Comparison of ENCODE assay signal across 8 cellular contexts in genomic region chr9:31799953-31800609, GRCh38.
DNase-seq lines count a peak whose midpoint lies in the region; ATAC-seq and TF ChIP-seq lines count a peak whose summit lies in the region.

No MANE protein-coding gene starts in this region.

- DNase-seq in NCI-H69 (lab: John Stamatoyannopoulos, UW): peak; percentile 94
- peak; percentile 54 to 57 for DNase-seq in dermis microvascular lymphatic vessel endothelial cell (ENCODE audit: low read depth in 2 of 2)
- DNase-seq in retina: peak; percentile 9
- DNase-seq in Calu3: no peak
- no peak for DNase-seq in activated CD4-positive, alpha-beta T cell treated with anti-CD3 and anti-CD28 coated beads, Interleukin-2, amount 10 ng/mL, durations not matched to agents 24 days and 14 days
- no peak for DNase-seq in activated effector memory CD4-positive, alpha-beta T cell treated with anti-CD3 and anti-CD28 coated beads, Interleukin-2, amount 50 U/mL, for 16 hours

- no peaks in the 10 kb centered on the region for H3K4me1 Mint-ChIP-seq in Calu3 (ENCODE audit: low read depth, unreplicated experiment)
- H3K4me1 Mint-ChIP-seq in activated CD4-positive, alpha-beta T cell treated with anti-CD3 and anti-CD28 coated beads, Interleukin-2, amount 10 ng/mL, durations not matched to agents 24 days and 14 days: no peaks in the 10 kb centered on the region

- intact Hi-C loops in Calu3 (cut with micrococcal nuclease; ENCODE audit: unreplicated experiment): loop anchor here (1.0 to 10.0 kb wide), 3 partner anchors 555 to 1968 kb away; no protein-coding TSS in a partner anchor
- intact Hi-C loops in activated CD4-positive, alpha-beta T cell treated with anti-CD3 and anti-CD28 coated beads, Interleukin-2, amount 10 ng/mL, durations not matched to agents 24 days and 14 days (cut with micrococcal nuclease): loop anchor here (2.0 kb wide), 1 partner anchor 679 kb away; no protein-coding TSS in a partner anchor

- BruUV-seq in Calu3 (replicated peaks; lab: Mats Ljungman, UMichigan): no TSS peak

- CTCF ChIA-PET in Calu3 (lab: Charles Lee): no interaction called here

- TF ChIP-seq CTCF in 22Rv1 (IDR thresholded peaks at IDR 0.05) (peak; percentile 81), Calu3 (IDR thresholded peaks at IDR 0.05; ENCODE audit: unreplicated experiment) (no peak)

- H3K4me3 Mint-ChIP-seq in Calu3 (ENCODE audit: low read depth, unreplicated experiment): no peak overlapping the region
- no peak overlapping the region for H3K4me3 Mint-ChIP-seq in activated CD4-positive, alpha-beta T cell treated with anti-CD3 and anti-CD28 coated beads, Interleukin-2, amount 10 ng/mL, durations not matched to agents 24 days and 14 days

- H3K27ac ChIP-seq in 22Rv1: no peak overlapping the region

- ATAC-seq in GM19467 (IDR thresholded peaks at IDR 0.05; ENCODE audit: unreplicated experiment): peak; percentile 53

- H3K36me3 Mint-ChIP-seq in Calu3 (ENCODE audit: insufficient read depth, unreplicated experiment): no peaks in the 10 kb centered on the region
- H3K36me3 Mint-ChIP-seq in activated CD4-positive, alpha-beta T cell treated with anti-CD3 and anti-CD28 coated beads, Interleukin-2, amount 10 ng/mL, durations not matched to agents 24 days and 14 days (ENCODE audit: low read depth): no peaks in the 10 kb centered on the region

- H3K9me3 Mint-ChIP-seq in Calu3 (ENCODE audit: low read depth, unreplicated experiment): no peaks in the 10 kb centered on the region
- H3K9me3 Mint-ChIP-seq in activated CD4-positive, alpha-beta T cell treated with anti-CD3 and anti-CD28 coated beads, Interleukin-2, amount 10 ng/mL, durations not matched to agents 24 days and 14 days: no peaks in the 10 kb centered on the region

- H3K27ac Mint-ChIP-seq in Calu3 (ENCODE audit: unreplicated experiment): no peak overlapping the region
- H3K27ac Mint-ChIP-seq in activated CD4-positive, alpha-beta T cell treated with anti-CD3 and anti-CD28 coated beads, Interleukin-2, amount 10 ng/mL, durations not matched to agents 24 days and 14 days: no peak overlapping the region

- no peaks in the 10 kb centered on the region for H3K27me3 Mint-ChIP-seq in Calu3 (ENCODE audit: unreplicated experiment)
- H3K27me3 Mint-ChIP-seq in activated CD4-positive, alpha-beta T cell treated with anti-CD3 and anti-CD28 coated beads, Interleukin-2, amount 10 ng/mL, durations not matched to agents 24 days and 14 days: no peaks in the 10 kb centered on the region

Comparison
In these comparisons a context has a peak if more than half of its experiments do, and no peak if none do; other contexts are left out.
1. DNase-seq: peak in NCI-H69 (single experiment), dermis microvascular lymphatic vessel endothelial cell (2 of 2) and retina (single experiment); none in Calu3 (single experiment), activated CD4-positive, alpha-beta T cell treated with anti-CD3 and anti-CD28 coated beads, Interleukin-2, amount 10 ng/mL, durations not matched to agents 24 days and 14 days (single experiment) and activated effector memory CD4-positive, alpha-beta T cell treated with anti-CD3 and anti-CD28 coated beads, Interleukin-2, amount 50 U/mL, for 16 hours (single experiment).